In the genomic region with DNA sequence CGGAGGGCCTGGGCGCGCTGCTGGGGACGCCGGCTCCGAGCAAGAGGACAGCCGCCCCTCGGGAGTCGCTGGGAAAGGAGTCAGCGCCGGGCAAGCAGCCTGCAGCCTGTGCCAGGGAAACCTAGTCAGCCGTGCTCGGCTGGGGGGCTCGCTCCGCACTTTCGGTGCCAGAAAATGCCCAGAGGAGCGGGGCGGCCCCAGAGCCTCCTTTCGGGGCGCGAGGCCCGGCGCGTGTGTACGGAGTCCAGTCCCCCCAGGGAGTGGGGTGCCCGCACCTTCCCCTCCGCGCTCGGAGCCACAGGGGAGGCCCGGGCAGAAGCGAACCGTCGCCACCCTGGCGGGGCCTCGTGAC, we compare ENCODE assay signal across 1 cellular context.
TF ChIP-seq lines count a peak whose summit lies in the region.

No MANE protein-coding gene starts in this region.

TF ChIP-seq in HepG2, 621 proteins besides CTCF, POLR2A, EP300 and RAD21 (continued from another document and continues in another):
- TF ChIP-seq, protein P1, sequence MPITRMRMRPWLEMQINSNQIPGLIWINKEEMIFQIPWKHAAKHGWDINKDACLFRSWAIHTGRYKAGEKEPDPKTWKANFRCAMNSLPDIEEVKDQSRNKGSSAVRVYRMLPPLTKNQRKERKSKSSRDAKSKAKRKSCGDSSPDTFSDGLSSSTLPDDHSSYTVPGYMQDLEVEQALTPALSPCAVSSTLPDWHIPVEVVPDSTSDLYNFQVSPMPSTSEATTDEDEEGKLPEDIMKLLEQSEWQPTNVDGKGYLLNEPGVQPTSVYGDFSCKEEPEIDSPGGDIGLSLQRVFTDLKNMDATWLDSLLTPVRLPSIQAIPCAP (CRISPR knock-in tag; IDR thresholded peaks at IDR 0.05; ENCODE audit: low read depth): no peak
- TF ChIP-seq ZNF672 (CRISPR knock-in tag; IDR thresholded peaks at IDR 0.05): peak; percentile 78; the same call in 1 of the 2 replicates
- TF ChIP-seq GZF1 (CRISPR knock-in tag; IDR thresholded peaks at IDR 0.05): no peak
- no peak for TF ChIP-seq ZNF883 (CRISPR knock-in tag; IDR thresholded peaks at IDR 0.05; ENCODE audit: not compliant biosample characterization)
- TF ChIP-seq SALL1 (CRISPR knock-in tag; IDR thresholded peaks at IDR 0.05): peak; percentile 37; the same call in 1 of the 2 replicates
- no peak for TF ChIP-seq ZNF550 (CRISPR knock-in tag; IDR thresholded peaks at IDR 0.05; ENCODE audit: borderline replicate concordance)
- no peak for TF ChIP-seq SIN3A (IDR thresholded peaks at IDR 0.05; ENCODE audit: borderline replicate concordance, low read depth, low read length)
- 0 out of 2 replicates have a peak, but pooled peaks have one; percentile 20 for TF ChIP-seq ZNF333 (CRISPR knock-in tag; IDR thresholded peaks at IDR 0.05; ENCODE audit: borderline replicate concordance)
- no peak for TF ChIP-seq GFI1 (CRISPR knock-in tag; IDR thresholded peaks at IDR 0.05; ENCODE audit: borderline replicate concordance)
- TF ChIP-seq FOXJ3 (CRISPR knock-in tag; IDR thresholded peaks at IDR 0.05; ENCODE audit: borderline replicate concordance): no peak
- TF ChIP-seq ZNF780A (CRISPR knock-in tag; IDR thresholded peaks at IDR 0.05): 0 out of 2 replicates have a peak, but pooled peaks have one; percentile 75
- TF ChIP-seq ZNF670 (CRISPR knock-in tag; IDR thresholded peaks at IDR 0.05; ENCODE audit: borderline replicate concordance): no peak
- TF ChIP-seq ARNTL (CRISPR knock-in tag; IDR thresholded peaks at IDR 0.05): no peak
- TF ChIP-seq ZKSCAN8 (CRISPR knock-in tag; IDR thresholded peaks at IDR 0.05; ENCODE audit: borderline replicate concordance): 0 out of 2 replicates have a peak, but pooled peaks have one; percentile 5
- TF ChIP-seq, protein P2, sequence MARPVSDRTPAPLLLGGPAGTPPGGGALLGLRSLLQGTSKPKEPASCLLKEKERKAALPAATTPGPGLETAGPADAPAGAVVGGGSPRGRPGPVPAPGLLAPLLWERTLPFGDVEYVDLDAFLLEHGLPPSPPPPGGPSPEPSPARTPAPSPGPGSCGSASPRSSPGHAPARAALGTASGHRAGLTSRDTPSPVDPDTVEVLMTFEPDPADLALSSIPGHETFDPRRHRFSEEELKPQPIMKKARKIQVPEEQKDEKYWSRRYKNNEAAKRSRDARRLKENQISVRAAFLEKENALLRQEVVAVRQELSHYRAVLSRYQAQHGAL (CRISPR knock-in tag; IDR thresholded peaks at IDR 0.05; ENCODE audit: not compliant biosample characterization): no peak
- 0 out of 2 replicates have a peak, but pooled peaks have one; percentile 70 for TF ChIP-seq ZNF589 (CRISPR knock-in tag; conservative IDR thresholded peaks at IDR 0.05)
- TF ChIP-seq, protein P3, sequence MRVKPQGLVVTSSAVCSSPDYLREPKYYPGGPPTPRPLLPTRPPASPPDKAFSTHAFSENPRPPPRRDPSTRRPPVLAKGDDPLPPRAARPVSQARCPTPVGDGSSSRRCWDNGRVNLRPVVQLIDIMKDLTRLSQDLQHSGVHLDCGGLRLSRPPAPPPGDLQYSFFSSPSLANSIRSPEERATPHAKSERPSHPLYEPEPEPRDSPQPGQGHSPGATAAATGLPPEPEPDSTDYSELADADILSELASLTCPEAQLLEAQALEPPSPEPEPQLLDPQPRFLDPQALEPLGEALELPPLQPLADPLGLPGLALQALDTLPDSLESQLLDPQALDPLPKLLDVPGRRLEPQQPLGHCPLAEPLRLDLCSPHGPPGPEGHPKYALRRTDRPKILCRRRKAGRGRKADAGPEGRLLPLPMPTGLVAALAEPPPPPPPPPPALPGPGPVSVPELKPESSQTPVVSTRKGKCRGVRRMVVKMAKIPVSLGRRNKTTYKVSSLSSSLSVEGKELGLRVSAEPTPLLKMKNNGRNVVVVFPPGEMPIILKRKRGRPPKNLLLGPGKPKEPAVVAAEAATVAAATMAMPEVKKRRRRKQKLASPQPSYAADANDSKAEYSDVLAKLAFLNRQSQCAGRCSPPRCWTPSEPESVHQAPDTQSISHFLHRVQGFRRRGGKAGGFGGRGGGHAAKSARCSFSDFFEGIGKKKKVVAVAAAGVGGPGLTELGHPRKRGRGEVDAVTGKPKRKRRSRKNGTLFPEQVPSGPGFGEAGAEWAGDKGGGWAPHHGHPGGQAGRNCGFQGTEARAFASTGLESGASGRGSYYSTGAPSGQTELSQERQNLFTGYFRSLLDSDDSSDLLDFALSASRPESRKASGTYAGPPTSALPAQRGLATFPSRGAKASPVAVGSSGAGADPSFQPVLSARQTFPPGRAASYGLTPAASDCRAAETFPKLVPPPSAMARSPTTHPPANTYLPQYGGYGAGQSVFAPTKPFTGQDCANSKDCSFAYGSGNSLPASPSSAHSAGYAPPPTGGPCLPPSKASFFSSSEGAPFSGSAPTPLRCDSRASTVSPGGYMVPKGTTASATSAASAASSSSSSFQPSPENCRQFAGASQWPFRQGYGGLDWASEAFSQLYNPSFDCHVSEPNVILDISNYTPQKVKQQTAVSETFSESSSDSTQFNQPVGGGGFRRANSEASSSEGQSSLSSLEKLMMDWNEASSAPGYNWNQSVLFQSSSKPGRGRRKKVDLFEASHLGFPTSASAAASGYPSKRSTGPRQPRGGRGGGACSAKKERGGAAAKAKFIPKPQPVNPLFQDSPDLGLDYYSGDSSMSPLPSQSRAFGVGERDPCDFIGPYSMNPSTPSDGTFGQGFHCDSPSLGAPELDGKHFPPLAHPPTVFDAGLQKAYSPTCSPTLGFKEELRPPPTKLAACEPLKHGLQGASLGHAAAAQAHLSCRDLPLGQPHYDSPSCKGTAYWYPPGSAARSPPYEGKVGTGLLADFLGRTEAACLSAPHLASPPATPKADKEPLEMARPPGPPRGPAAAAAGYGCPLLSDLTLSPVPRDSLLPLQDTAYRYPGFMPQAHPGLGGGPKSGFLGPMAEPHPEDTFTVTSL (CRISPR knock-in tag; IDR thresholded peaks at IDR 0.05; ENCODE audit: borderline replicate concordance): no peak
- TF ChIP-seq ZNF430 (CRISPR knock-in tag; IDR thresholded peaks at IDR 0.05): peak; percentile 52; the same call in 1 of the 2 replicates
- TF ChIP-seq, protein P4, sequence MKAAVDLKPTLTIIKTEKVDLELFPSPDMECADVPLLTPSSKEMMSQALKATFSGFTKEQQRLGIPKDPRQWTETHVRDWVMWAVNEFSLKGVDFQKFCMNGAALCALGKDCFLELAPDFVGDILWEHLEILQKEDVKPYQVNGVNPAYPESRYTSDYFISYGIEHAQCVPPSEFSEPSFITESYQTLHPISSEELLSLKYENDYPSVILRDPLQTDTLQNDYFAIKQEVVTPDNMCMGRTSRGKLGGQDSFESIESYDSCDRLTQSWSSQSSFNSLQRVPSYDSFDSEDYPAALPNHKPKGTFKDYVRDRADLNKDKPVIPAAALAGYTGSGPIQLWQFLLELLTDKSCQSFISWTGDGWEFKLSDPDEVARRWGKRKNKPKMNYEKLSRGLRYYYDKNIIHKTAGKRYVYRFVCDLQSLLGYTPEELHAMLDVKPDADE (CRISPR knock-in tag; IDR thresholded peaks at IDR 0.05): no peak
- TF ChIP-seq ZNF138 (CRISPR knock-in tag; IDR thresholded peaks at IDR 0.05; ENCODE audit: low read depth): no peak
- TF ChIP-seq ZNF616 (CRISPR knock-in tag; IDR thresholded peaks at IDR 0.05; ENCODE audit: low read depth): no peak
- TF ChIP-seq KDM5B (CRISPR knock-in tag; IDR thresholded peaks at IDR 0.05; ENCODE audit: borderline replicate concordance): no peak; the same call in 1 of the 2 replicates
- TF ChIP-seq U2AF1 (optimal IDR thresholded peaks at IDR 0.05; ENCODE audit: low read depth, low read length): no peak
- TF ChIP-seq, protein P5, sequence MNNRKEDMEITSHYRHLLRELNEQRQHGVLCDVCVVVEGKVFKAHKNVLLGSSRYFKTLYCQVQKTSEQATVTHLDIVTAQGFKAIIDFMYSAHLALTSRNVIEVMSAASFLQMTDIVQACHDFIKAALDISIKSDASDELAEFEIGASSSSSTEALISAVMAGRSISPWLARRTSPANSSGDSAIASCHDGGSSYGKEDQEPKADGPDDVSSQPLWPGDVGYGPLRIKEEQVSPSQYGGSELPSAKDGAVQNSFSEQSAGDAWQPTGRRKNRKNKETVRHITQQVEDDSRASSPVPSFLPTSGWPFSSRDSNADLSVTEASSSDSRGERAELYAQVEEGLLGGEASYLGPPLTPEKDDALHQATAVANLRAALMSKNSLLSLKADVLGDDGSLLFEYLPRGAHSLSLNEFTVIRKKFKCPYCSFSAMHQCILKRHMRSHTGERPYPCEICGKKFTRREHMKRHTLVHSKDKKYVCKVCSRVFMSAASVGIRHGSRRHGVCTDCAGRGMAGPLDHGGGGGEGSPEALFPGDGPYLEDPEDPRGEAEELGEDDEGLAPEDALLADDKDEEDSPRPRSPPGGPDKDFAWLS (CRISPR knock-in tag; IDR thresholded peaks at IDR 0.05; ENCODE audit: borderline replicate concordance): peak; percentile 66; the same call in 1 of the 2 replicates
- TF ChIP-seq, protein P6, sequence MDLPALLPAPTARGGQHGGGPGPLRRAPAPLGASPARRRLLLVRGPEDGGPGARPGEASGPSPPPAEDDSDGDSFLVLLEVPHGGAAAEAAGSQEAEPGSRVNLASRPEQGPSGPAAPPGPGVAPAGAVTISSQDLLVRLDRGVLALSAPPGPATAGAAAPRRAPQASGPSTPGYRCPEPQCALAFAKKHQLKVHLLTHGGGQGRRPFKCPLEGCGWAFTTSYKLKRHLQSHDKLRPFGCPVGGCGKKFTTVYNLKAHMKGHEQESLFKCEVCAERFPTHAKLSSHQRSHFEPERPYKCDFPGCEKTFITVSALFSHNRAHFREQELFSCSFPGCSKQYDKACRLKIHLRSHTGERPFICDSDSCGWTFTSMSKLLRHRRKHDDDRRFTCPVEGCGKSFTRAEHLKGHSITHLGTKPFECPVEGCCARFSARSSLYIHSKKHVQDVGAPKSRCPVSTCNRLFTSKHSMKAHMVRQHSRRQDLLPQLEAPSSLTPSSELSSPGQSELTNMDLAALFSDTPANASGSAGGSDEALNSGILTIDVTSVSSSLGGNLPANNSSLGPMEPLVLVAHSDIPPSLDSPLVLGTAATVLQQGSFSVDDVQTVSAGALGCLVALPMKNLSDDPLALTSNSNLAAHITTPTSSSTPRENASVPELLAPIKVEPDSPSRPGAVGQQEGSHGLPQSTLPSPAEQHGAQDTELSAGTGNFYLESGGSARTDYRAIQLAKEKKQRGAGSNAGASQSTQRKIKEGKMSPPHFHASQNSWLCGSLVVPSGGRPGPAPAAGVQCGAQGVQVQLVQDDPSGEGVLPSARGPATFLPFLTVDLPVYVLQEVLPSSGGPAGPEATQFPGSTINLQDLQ (CRISPR knock-in tag; IDR thresholded peaks at IDR 0.05): no peak
- TF ChIP-seq ZNF782 (CRISPR knock-in tag; IDR thresholded peaks at IDR 0.05; ENCODE audit: borderline replicate concordance): peak; percentile 35; the same call in 1 of the 2 replicates
- TF ChIP-seq ZNF841 (CRISPR knock-in tag; IDR thresholded peaks at IDR 0.05; ENCODE audit: borderline replicate concordance): peak; percentile 76; the same call in 1 of the 2 replicates
- TF ChIP-seq, protein P7, sequence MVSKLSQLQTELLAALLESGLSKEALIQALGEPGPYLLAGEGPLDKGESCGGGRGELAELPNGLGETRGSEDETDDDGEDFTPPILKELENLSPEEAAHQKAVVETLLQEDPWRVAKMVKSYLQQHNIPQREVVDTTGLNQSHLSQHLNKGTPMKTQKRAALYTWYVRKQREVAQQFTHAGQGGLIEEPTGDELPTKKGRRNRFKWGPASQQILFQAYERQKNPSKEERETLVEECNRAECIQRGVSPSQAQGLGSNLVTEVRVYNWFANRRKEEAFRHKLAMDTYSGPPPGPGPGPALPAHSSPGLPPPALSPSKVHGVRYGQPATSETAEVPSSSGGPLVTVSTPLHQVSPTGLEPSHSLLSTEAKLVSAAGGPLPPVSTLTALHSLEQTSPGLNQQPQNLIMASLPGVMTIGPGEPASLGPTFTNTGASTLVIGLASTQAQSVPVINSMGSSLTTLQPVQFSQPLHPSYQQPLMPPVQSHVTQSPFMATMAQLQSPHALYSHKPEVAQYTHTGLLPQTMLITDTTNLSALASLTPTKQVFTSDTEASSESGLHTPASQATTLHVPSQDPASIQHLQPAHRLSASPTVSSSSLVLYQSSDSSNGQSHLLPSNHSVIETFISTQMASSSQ (IDR thresholded peaks at IDR 0.05; ENCODE audit: low read depth): no peak
- TF ChIP-seq, protein P7 (CRISPR knock-in tag; IDR thresholded peaks at IDR 0.05; ENCODE audit: borderline replicate concordance): no peak; the same call in 1 of the 2 replicates
- no peak for TF ChIP-seq ZNF230 (CRISPR knock-in tag; IDR thresholded peaks at IDR 0.05)
- 0 out of 2 replicates have a peak, but pooled peaks have one; percentile 40 for TF ChIP-seq RXRA (CRISPR knock-in tag; IDR thresholded peaks at IDR 0.05)
- peak; percentile 33; the same call in 1 of the 2 replicates for TF ChIP-seq MEIS1 (CRISPR knock-in tag; IDR thresholded peaks at IDR 0.05; ENCODE audit: borderline replicate concordance)
- TF ChIP-seq, protein P8, sequence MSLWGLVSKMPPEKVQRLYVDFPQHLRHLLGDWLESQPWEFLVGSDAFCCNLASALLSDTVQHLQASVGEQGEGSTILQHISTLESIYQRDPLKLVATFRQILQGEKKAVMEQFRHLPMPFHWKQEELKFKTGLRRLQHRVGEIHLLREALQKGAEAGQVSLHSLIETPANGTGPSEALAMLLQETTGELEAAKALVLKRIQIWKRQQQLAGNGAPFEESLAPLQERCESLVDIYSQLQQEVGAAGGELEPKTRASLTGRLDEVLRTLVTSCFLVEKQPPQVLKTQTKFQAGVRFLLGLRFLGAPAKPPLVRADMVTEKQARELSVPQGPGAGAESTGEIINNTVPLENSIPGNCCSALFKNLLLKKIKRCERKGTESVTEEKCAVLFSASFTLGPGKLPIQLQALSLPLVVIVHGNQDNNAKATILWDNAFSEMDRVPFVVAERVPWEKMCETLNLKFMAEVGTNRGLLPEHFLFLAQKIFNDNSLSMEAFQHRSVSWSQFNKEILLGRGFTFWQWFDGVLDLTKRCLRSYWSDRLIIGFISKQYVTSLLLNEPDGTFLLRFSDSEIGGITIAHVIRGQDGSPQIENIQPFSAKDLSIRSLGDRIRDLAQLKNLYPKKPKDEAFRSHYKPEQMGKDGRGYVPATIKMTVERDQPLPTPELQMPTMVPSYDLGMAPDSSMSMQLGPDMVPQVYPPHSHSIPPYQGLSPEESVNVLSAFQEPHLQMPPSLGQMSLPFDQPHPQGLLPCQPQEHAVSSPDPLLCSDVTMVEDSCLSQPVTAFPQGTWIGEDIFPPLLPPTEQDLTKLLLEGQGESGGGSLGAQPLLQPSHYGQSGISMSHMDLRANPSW (CRISPR knock-in tag; IDR thresholded peaks at IDR 0.05; ENCODE audit: borderline replicate concordance): no peak
